In genomic region chr7:27242580-27243339, GRCh38 we compare ENCODE assay signal across 8 cellular contexts. TPM values are rescaled to one million over a fixed set of nuclear protein-coding genes. Genes with fewer than 3 reads are reported as not detected.
A peak's percentile ranks its signal among the peaks of the same experiment; 100 is the strongest.
DNase-seq lines count a peak whose midpoint lies in the region; ATAC-seq lines count a peak whose summit lies in the region.

Gene EVX1 (plus strand): TSS chr7:27242802. CDS start chr7:27243031, 229 bp downstream.

- H3K4me3 Mint-ChIP-seq in activated naive CD8-positive, alpha-beta T cell treated with anti-CD3 and anti-CD28 coated beads, Interleukin-2, amount 50 U/mL, for 24 hours = peak within 1 kb of the TSS; percentile 67

- H4K8ac ChIP-seq in trophoblast cell (ENCODE audit: low read depth, low read length) = no peak within 1 kb of the TSS

- H3K4me1 ChIP-seq in trophoblast cell (ENCODE audit: control insufficient read depth in 1 of 2, insufficient read depth in 2 of 2, low read length in 2 of 2) = peaks cover 15 to 36% of the 10 kb centered on the region in 2 experiments

- H2BK5ac ChIP-seq in trophoblast cell (ENCODE audit: low read depth, low read length, poor library complexity) = no peak within 1 kb of the TSS

- H3K9me3 ChIP-seq in trophoblast cell (ENCODE audit: insufficient read depth, low read depth, low read length) = peaks cover 18% of the 10 kb centered on the region

- no peak for ATAC-seq in activated naive CD8-positive, alpha-beta T cell treated with anti-CD3 and anti-CD28 coated beads, Interleukin-2, amount 50 U/mL, for 24 hours
- ATAC-seq in GM19035 (IDR thresholded peaks at IDR 0.05; ENCODE audit: unreplicated experiment) = no peak

- WGBS in trophoblast cell (ENCODE audit: extremely low coverage, insufficient coverage, insufficient read length) = no CpG with 5 or more reads among the region's 62 CpGs

- peaks cover 15% of the 10 kb centered on the region for H3K4me1 Mint-ChIP-seq in activated naive CD8-positive, alpha-beta T cell treated with anti-CD3 and anti-CD28 coated beads, Interleukin-2, amount 50 U/mL, for 24 hours

- no peak within 1 kb of the TSS for H3K23ac ChIP-seq in trophoblast cell (ENCODE audit: low read length)

- peak; percentile 77 for DNase-seq in DMS79 treated with DMSO at 0.1 percent for 48 hours (lab: John Stamatoyannopoulos, UW)
- peak; percentile 34 to 43 for DNase-seq in NCI-H1930 (lab: John Stamatoyannopoulos, UW)
- no peak for DNase-seq in activated naive CD8-positive, alpha-beta T cell treated with anti-CD3 and anti-CD28 coated beads, Interleukin-2, amount 50 U/mL, for 24 hours
- DNase-seq in trophoblast cell = peak in 1 of 2 donors; percentile 39
- no peak for DNase-seq in OCI-M2 (lab: John Stamatoyannopoulos, UW; ENCODE audit: unreplicated experiment)
- no peak for DNase-seq in SIG-M5 treated with dmso at 0.1 percent for 504 hours (lab: John Stamatoyannopoulos, UW; ENCODE audit: unreplicated experiment)
- no peak for DNase-seq in NCI-H2227 treated with DMSO at 0.1 percent for 48 hours (lab: John Stamatoyannopoulos, UW)

- H3K36me3 Mint-ChIP-seq in activated naive CD8-positive, alpha-beta T cell treated with anti-CD3 and anti-CD28 coated beads, Interleukin-2, amount 50 U/mL, for 24 hours (ENCODE audit: low read depth) = no peaks in the 10 kb centered on the region

- no peak within 1 kb of the TSS for H3K14ac ChIP-seq in trophoblast cell (ENCODE audit: low read length)

- H3K4me2 ChIP-seq in trophoblast cell (ENCODE audit: low read length) = peak within 1 kb of the TSS; percentile 52

- no peaks in the 10 kb centered on the region for H3K79me2 ChIP-seq in trophoblast cell (ENCODE audit: control insufficient read depth, insufficient read depth, low read length, poor library complexity)

- peaks cover 2% of the 10 kb centered on the region for H3K79me1 ChIP-seq in trophoblast cell (ENCODE audit: low read length)

- H4K91ac ChIP-seq in trophoblast cell (ENCODE audit: low read depth, low read length) = no peak within 1 kb of the TSS

- H4K12ac ChIP-seq in trophoblast cell (ENCODE audit: low read depth, low read length) = no peak within 1 kb of the TSS

- no peak within 1 kb of the TSS for H2AFZ ChIP-seq in trophoblast cell (ENCODE audit: insufficient read depth, low read length, poor library complexity)

- H3K27ac Mint-ChIP-seq in activated naive CD8-positive, alpha-beta T cell treated with anti-CD3 and anti-CD28 coated beads, Interleukin-2, amount 50 U/mL, for 24 hours = peak within 1 kb of the TSS; percentile 66

- H3K27ac ChIP-seq in trophoblast cell (ENCODE audit: low read depth, low read length) = no peak within 1 kb of the TSS

- peak within 1 kb of the TSS; percentile 54 for H2BK12ac ChIP-seq in trophoblast cell (ENCODE audit: low read length)

- peak within 1 kb of the TSS; percentile 25 for H3K4me3 ChIP-seq in trophoblast cell (ENCODE audit: low read depth, low read length)

- peaks cover 93% of the 10 kb centered on the region for H3K27me3 ChIP-seq in trophoblast cell (ENCODE audit: insufficient read depth, low read length)

- no peak within 1 kb of the TSS for H2BK120ac ChIP-seq in trophoblast cell (ENCODE audit: insufficient read depth, low read length, poor library complexity)

- H3K9me3 Mint-ChIP-seq in activated naive CD8-positive, alpha-beta T cell treated with anti-CD3 and anti-CD28 coated beads, Interleukin-2, amount 50 U/mL, for 24 hours = no peaks in the 10 kb centered on the region

- H3K4ac ChIP-seq in trophoblast cell (ENCODE audit: low read depth, low read length) = no peak within 1 kb of the TSS

- no peak within 1 kb of the TSS for H3K9ac ChIP-seq in trophoblast cell (ENCODE audit: low read length)

- peaks cover 89% of the 10 kb centered on the region for H3K27me3 Mint-ChIP-seq in activated naive CD8-positive, alpha-beta T cell treated with anti-CD3 and anti-CD28 coated beads, Interleukin-2, amount 50 U/mL, for 24 hours

- no peaks in the 10 kb centered on the region for H3K36me3 ChIP-seq in trophoblast cell (ENCODE audit: control insufficient read depth in 1 of 2, insufficient read depth in 2 of 2, low read length in 2 of 2)

- peak within 1 kb of the TSS; percentile 0 for H3K18ac ChIP-seq in trophoblast cell (ENCODE audit: low read length)

- no peak within 1 kb of the TSS for H2AK5ac ChIP-seq in trophoblast cell (ENCODE audit: low read length)

RNA-seq across cellular contexts. Expression of gene EVX1, which starts in this region (rescaled TPM):
- 0.78 and 0.81 TPM in 2 replicates for polyA plus RNA-seq in trophoblast cell (2013)

Comparison
In these comparisons a context has a peak if more than half of its experiments do, and no peak if none do; other contexts are left out.
1. DNase-seq: peak in DMS79 treated with DMSO at 0.1 percent for 48 hours (single experiment) and NCI-H1930 (2 of 2); none in activated naive CD8-positive, alpha-beta T cell treated with anti-CD3 and anti-CD28 coated beads, Interleukin-2, amount 50 U/mL, for 24 hours (single experiment), OCI-M2 (single experiment), SIG-M5 treated with dmso at 0.1 percent for 504 hours (single experiment) and NCI-H2227 treated with DMSO at 0.1 percent for 48 hours (single experiment).